Comparison of ENCODE assay signal across 2 cellular contexts in the genomic region with DNA sequence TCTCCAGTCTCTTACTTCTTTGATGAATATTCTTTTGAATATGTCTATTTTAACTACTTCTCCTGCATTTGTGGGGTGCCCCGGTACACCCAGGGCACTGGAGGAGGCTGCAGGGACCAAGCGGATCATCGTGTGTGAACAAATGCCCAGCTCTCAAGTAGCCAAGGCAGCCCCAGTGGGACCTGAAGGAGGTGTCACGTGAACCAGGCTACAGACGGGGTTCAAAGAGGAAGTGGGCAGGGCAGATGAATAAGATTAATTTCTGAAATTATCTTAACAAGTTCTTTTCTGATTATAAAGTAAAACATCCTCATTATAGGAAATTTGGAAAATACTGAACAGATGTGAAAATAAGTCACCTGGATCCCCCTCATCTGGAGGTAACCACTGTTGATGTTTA.
TF ChIP-seq lines count a peak whose summit lies in the region.

No MANE protein-coding gene starts in this region.

TF ChIP-seq in A549, 52 proteins besides CTCF, POLR2A, EP300 and RAD21 (continued from another document):
- TF ChIP-seq MAFK (IDR thresholded peaks at IDR 0.05; ENCODE audit: partially characterized antibody) (no peak), CBX2 (IDR thresholded peaks at IDR 0.05; ENCODE audit: borderline replicate concordance, low read depth) (no peak), HOXA7 (CRISPR knock-in tag; IDR thresholded peaks at IDR 0.05) (no peak), BHLHE40 (IDR thresholded peaks at IDR 0.05; ENCODE audit: low read depth, low read length) (no peak), PBX3 (IDR thresholded peaks at IDR 0.05) (no peak), CBX8 (IDR thresholded peaks at IDR 0.05) (no peak), HOXB5 (CRISPR knock-in tag; IDR thresholded peaks at IDR 0.05) (no peak), FOSB (CRISPR knock-in tag; IDR thresholded peaks at IDR 0.05) (no peak), SMC3 (IDR thresholded peaks at IDR 0.05) (no peak), EHMT2 (IDR thresholded peaks at IDR 0.05; ENCODE audit: low read depth) (no peak), HDAC2 (IDR thresholded peaks at IDR 0.05) (no peak), JUN (IDR thresholded peaks at IDR 0.05) (no peak), NFE2L2 (conservative IDR thresholded peaks at IDR 0.05; ENCODE audit: low read length) (no peak)
- TF ChIP-seq, protein P1, sequence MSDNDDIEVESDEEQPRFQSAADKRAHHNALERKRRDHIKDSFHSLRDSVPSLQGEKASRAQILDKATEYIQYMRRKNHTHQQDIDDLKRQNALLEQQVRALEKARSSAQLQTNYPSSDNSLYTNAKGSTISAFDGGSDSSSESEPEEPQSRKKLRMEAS (IDR thresholded peaks at IDR 0.05) = no peak
- TF ChIP-seq, protein P2, sequence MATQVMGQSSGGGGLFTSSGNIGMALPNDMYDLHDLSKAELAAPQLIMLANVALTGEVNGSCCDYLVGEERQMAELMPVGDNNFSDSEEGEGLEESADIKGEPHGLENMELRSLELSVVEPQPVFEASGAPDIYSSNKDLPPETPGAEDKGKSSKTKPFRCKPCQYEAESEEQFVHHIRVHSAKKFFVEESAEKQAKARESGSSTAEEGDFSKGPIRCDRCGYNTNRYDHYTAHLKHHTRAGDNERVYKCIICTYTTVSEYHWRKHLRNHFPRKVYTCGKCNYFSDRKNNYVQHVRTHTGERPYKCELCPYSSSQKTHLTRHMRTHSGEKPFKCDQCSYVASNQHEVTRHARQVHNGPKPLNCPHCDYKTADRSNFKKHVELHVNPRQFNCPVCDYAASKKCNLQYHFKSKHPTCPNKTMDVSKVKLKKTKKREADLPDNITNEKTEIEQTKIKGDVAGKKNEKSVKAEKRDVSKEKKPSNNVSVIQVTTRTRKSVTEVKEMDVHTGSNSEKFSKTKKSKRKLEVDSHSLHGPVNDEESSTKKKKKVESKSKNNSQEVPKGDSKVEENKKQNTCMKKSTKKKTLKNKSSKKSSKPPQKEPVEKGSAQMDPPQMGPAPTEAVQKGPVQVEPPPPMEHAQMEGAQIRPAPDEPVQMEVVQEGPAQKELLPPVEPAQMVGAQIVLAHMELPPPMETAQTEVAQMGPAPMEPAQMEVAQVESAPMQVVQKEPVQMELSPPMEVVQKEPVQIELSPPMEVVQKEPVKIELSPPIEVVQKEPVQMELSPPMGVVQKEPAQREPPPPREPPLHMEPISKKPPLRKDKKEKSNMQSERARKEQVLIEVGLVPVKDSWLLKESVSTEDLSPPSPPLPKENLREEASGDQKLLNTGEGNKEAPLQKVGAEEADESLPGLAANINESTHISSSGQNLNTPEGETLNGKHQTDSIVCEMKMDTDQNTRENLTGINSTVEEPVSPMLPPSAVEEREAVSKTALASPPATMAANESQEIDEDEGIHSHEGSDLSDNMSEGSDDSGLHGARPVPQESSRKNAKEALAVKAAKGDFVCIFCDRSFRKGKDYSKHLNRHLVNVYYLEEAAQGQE (IDR thresholded peaks at IDR 0.05) = no peak

TF ChIP-seq in GM12878, 131 proteins besides CTCF, POLR2A, EP300 and RAD21 (continued from another document):
- TF ChIP-seq, protein P3, sequence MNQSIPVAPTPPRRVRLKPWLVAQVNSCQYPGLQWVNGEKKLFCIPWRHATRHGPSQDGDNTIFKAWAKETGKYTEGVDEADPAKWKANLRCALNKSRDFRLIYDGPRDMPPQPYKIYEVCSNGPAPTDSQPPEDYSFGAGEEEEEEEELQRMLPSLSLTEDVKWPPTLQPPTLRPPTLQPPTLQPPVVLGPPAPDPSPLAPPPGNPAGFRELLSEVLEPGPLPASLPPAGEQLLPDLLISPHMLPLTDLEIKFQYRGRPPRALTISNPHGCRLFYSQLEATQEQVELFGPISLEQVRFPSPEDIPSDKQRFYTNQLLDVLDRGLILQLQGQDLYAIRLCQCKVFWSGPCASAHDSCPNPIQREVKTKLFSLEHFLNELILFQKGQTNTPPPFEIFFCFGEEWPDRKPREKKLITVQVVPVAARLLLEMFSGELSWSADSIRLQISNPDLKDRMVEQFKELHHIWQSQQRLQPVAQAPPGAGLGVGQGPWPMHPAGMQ (IDR thresholded peaks at IDR 0.05; ENCODE audit: borderline replicate concordance) = no peak
- TF ChIP-seq SUPT20H (IDR thresholded peaks at IDR 0.05; ENCODE audit: borderline replicate concordance, control insufficient read depth, low read depth, low read length) (no peak), PBX3 (IDR thresholded peaks at IDR 0.05; ENCODE audit: insufficient replicate concordance, low read depth, low read length) (no peak), CUX1 (IDR thresholded peaks at IDR 0.05; ENCODE audit: insufficient replicate concordance, low read depth, low read length) (no peak), BHLHE40 (IDR thresholded peaks at IDR 0.05; ENCODE audit: borderline replicate concordance in 1 of 2, low read depth in 2 of 2, low read length in 1 of 2) (peak; percentile 22 to 59; a peak in 2 of 4 replicates), ZNF217 (IDR thresholded peaks at IDR 0.05) (no peak), RAD51 (IDR thresholded peaks at IDR 0.05) (peak; percentile 55; the same call in 1 of the 2 replicates)
- TF ChIP-seq, protein P4, sequence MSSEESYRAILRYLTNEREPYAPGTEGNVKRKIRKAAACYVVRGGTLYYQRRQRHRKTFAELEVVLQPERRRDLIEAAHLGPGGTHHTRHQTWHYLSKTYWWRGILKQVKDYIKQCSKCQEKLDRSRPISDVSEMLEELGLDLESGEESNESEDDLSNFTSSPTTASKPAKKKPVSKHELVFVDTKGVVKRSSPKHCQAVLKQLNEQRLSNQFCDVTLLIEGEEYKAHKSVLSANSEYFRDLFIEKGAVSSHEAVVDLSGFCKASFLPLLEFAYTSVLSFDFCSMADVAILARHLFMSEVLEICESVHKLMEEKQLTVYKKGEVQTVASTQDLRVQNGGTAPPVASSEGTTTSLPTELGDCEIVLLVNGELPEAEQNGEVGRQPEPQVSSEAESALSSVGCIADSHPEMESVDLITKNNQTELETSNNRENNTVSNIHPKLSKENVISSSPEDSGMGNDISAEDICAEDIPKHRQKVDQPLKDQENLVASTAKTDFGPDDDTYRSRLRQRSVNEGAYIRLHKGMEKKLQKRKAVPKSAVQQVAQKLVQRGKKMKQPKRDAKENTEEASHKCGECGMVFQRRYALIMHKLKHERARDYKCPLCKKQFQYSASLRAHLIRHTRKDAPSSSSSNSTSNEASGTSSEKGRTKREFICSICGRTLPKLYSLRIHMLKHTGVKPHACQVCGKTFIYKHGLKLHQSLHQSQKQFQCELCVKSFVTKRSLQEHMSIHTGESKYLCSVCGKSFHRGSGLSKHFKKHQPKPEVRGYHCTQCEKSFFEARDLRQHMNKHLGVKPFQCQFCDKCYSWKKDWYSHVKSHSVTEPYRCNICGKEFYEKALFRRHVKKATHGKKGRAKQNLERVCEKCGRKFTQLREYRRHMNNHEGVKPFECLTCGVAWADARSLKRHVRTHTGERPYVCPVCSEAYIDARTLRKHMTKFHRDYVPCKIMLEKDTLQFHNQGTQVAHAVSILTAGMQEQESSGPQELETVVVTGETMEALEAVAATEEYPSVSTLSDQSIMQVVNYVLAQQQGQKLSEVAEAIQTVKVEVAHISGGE (CRISPR knock-in tag; IDR thresholded peaks at IDR 0.05) = no peak
